9 cellular contexts compared by ENCODE assay signal in genomic region chr18:54357082-54357659, GRCh38. TPM values are rescaled to one million over a fixed set of nuclear protein-coding genes. Genes with fewer than 3 reads are reported as not detected.
DNase-seq lines count a peak whose midpoint lies in the region; ATAC-seq and TF ChIP-seq lines count a peak whose summit lies in the region.
"Had no signal": no experiment of that assay in that cellular context is flagged by ENCODE, and none has a peak within 500 bp of the region (broad histone marks: within the 10 kb centered on the region; RNA-seq: fewer than 3 reads in every experiment).

No MANE protein-coding gene starts in this region.

- TF ChIP-seq POLR2A in adrenal gland (IDR thresholded peaks at IDR 0.05): no peak
- TF ChIP-seq POLR2A in stomach (IDR thresholded peaks at IDR 0.05): no peak

- H3K4me3 Mint-ChIP-seq in Calu3 (ENCODE audit: low read depth, unreplicated experiment) (peak overlapping the region; percentile 83), immature natural killer cell (peak overlapping the region; percentile 92 to 100 (median 97))

- H3K36me3 Mint-ChIP-seq in Calu3 (ENCODE audit: insufficient read depth, unreplicated experiment) (peaks cover 22% of the 10 kb centered on the region), immature natural killer cell (peaks cover 0 to 3% (median 3%) of the 10 kb centered on the region in 3 donors)

- H3K4me1 ChIP-seq in adrenal gland (replicated peaks in 1 of 2): peaks cover 0 to 8% of the 10 kb centered on the region in 2 donors
- peaks cover 0 to 18% (median 15%) of the 10 kb centered on the region in 4 donors for H3K4me1 ChIP-seq in stomach

- no peaks in the 10 kb centered on the region for H3K4me1 Mint-ChIP-seq in Calu3 (ENCODE audit: low read depth, unreplicated experiment)
- H3K4me1 Mint-ChIP-seq in immature natural killer cell: peaks cover 20 to 29% of the 10 kb centered on the region in 2 donors

- ATAC-seq in GM21381 (IDR thresholded peaks at IDR 0.05; ENCODE audit: unreplicated experiment): peak; percentile 43

- H3K27ac Mint-ChIP-seq in Calu3 (ENCODE audit: unreplicated experiment) (peak overlapping the region; percentile 20), immature natural killer cell (peak overlapping the region; percentile 83 to 96 (median 90))

- H3K27ac ChIP-seq in adrenal gland (peak overlapping the region in 1 of 5 donors; percentile 39), stomach (peak overlapping the region; percentile 22 to 77 (median 74))

- BruUV-seq in Calu3 (replicated peaks; lab: Mats Ljungman, UMichigan): no TSS peak

- DNase-seq in Calu3 (no peak), adrenal gland (peak in 1 of 7 donors; percentile 7), immature natural killer cell (no peak), stomach (no peak), DMS153 (lab: John Stamatoyannopoulos, UW) (no peak), MV-4-11 (lab: John Stamatoyannopoulos, UW) (no peak)
- DNase-seq in Jurkat, Clone E6-1 (ENCODE audit: low read depth, low spot score): peak; percentile 18

- H3K9me3 ChIP-seq in adrenal gland (replicated peaks in 1 of 3) (no peaks in the 10 kb centered on the region), stomach (peaks cover 0 to 5% (median 0%) of the 10 kb centered on the region in 4 donors)

- TF ChIP-seq CTCF in Calu3 (IDR thresholded peaks at IDR 0.05; ENCODE audit: unreplicated experiment): no peak
- no peak for TF ChIP-seq CTCF in adrenal gland (IDR thresholded peaks at IDR 0.05)
- no peak for TF ChIP-seq CTCF in stomach (IDR thresholded peaks at IDR 0.05)

- H3K27me3 Mint-ChIP-seq in Calu3 (ENCODE audit: unreplicated experiment): no peaks in the 10 kb centered on the region
- H3K27me3 Mint-ChIP-seq in immature natural killer cell (ENCODE audit: low read depth in 3 of 3): peaks cover 7 to 18% (median 16%) of the 10 kb centered on the region in 3 donors

- TF ChIP-seq EP300 in stomach (IDR thresholded peaks at IDR 0.05): no peak

- H3K36me3 ChIP-seq in adrenal gland (replicated peaks in 1 of 2): no peaks in the 10 kb centered on the region
- peaks cover 0 to 4% (median 0%) of the 10 kb centered on the region in 4 donors for H3K36me3 ChIP-seq in stomach

- CTCF ChIA-PET in Calu3 (lab: Charles Lee): interaction anchor here (1.0 kb wide), 1 partner anchor 36 kb away, joined by 6 read pairs; no protein-coding TSS in a partner anchor

- WGBS in adrenal gland, 4 donors: 1 to 4% (median 4%) methylated on average over 15 of the region's 15 CpGs
- 3 to 7% (median 4%) methylated on average over 12 to 15 of the region's 15 CpGs for WGBS in stomach, 5 donors

- no peaks in the 10 kb centered on the region for H3K27me3 ChIP-seq in adrenal gland
- H3K27me3 ChIP-seq in stomach: peaks cover 0 to 4% (median 0%) of the 10 kb centered on the region in 3 donors

- intact Hi-C loops in Calu3 (cut with micrococcal nuclease; ENCODE audit: unreplicated experiment) (no loop called here), adrenal gland (cut with DNase I) (no loop called here), stomach (cut with DNase I; ENCODE audit: low total_unique reads) (no loop called here)

- H3K9me3 Mint-ChIP-seq in Calu3 (ENCODE audit: low read depth, unreplicated experiment): no peaks in the 10 kb centered on the region
- H3K9me3 Mint-ChIP-seq in immature natural killer cell: no peaks in the 10 kb centered on the region

- peak overlapping the region; percentile 90 for H3K4me3 ChIP-seq in Jurkat, Clone E6-1 (ENCODE audit: low read length)
- H3K4me3 ChIP-seq in adrenal gland (peak overlapping the region in 3 of 4 donors; percentile 36 to 83 (median 52)), stomach (peak overlapping the region; percentile 60 to 97 (median 78))

RNA-seq across cellular contexts. Expression of gene STARD6, which starts 0.5 kb away (rescaled TPM):
- total RNA-seq in Calu3 (2022) (not detected in 2 replicates), adrenal gland (not detected), stomach (not detected)
- not detected for polyA plus RNA-seq in Jurkat, Clone E6-1 (2012; ENCODE audit: insufficient read depth, insufficient read length)
- polyA plus RNA-seq in adrenal gland (not detected), immature natural killer cell (not detected), stomach (not detected)
- total RNA-seq: T-helper 1 cell treated with Interleukin-12 subunit alpha and Interleukin-12 subunit beta and Interleukin-4 antibody, amounts not matched to agents 30 ng/mL and 1 ng/mL, for 36 hours had no signal

RNA-seq across cellular contexts. Expression of gene C18orf54, which starts 0.5 kb away (rescaled TPM):
- total RNA-seq in Calu3 (2022) (9.3 and 9.7 TPM in 2 replicates), adrenal gland (1 to 10 TPM in 4 of 8 donors, under 1 TPM in 4; 0.06 to 1.4 (median 0.80) TPM), stomach (1 to 10 TPM in 2 of 5 donors, under 1 TPM in 1, not detected in 2; 0.89 to 4.0 (median 1.2) TPM)
- polyA plus RNA-seq in Jurkat, Clone E6-1 (2012; ENCODE audit: insufficient read depth, insufficient read length): 8.3 TPM
- polyA plus RNA-seq in adrenal gland (under 1 TPM; 0.30 to 0.84 (median 0.64) TPM), immature natural killer cell (1 to 10 TPM in 1 of 3 donors, under 1 TPM in 1, not detected in 1; 0.20 to 1.1 TPM), stomach (under 1 TPM in 2 of 3 donors, not detected in 1; 0.68 to 0.75 TPM)
